2 cellular contexts compared by ENCODE assay signal in the genomic region with DNA sequence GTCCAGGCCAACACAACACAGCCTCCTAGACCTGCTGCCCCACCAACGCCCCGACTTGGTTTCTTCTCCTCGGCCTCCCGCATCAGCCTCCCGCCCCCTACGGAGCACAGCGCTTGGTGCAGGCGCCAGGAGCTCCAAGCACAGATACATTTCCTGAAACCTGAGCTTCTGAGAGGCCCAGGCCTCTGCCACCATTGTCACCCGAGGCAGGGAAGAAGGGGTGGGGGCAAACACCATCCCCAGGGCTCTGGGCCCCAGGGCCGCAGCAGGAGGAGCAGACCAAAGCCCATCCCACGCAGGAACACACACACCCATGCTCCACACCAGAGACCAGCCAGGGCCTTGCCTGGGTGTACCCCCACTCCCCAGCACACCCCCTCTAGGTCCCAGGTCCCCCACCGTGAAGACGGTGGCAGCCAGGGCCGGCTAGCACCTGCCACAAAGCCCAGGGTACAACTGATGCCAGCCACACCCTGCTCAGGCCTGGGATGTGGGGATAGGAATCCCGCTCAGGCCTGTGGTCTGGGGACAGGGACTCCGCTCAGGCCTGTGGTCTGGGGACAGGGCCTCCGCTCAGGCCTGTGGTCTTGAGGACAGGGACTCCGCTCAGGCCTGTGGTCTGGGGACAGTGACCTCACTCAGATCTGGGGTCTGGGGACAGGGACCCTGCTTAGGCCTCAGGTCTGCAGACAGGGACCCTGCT.
TF ChIP-seq lines count a peak whose summit lies in the region.

No MANE protein-coding gene starts in this region.

TF ChIP-seq in IMR-90, 13 proteins besides CTCF, POLR2A, EP300 and RAD21:
- TF ChIP-seq FOS (IDR thresholded peaks at IDR 0.05; ENCODE audit: low read depth, low read length), result no peak
- no peak for TF ChIP-seq BHLHE40 (IDR thresholded peaks at IDR 0.05; ENCODE audit: low read depth, low read length)
- no peak for TF ChIP-seq CEBPB (IDR thresholded peaks at IDR 0.05; ENCODE audit: low read depth, low read length)
- TF ChIP-seq RFX5 (IDR thresholded peaks at IDR 0.05; ENCODE audit: low read depth, low read length), result no peak
- TF ChIP-seq USF2 (IDR thresholded peaks at IDR 0.05; ENCODE audit: low read depth, low read length), result no peak
- TF ChIP-seq MAFK (IDR thresholded peaks at IDR 0.05; ENCODE audit: low read depth, low read length), result no peak
- TF ChIP-seq MAZ (IDR thresholded peaks at IDR 0.05; ENCODE audit: borderline replicate concordance, low read depth, low read length), result no peak

TF ChIP-seq in K562, 482 proteins besides CTCF, POLR2A, EP300 and RAD21:
- no peak for TF ChIP-seq EP400 (IDR thresholded peaks at IDR 0.05)
- no peak for TF ChIP-seq PHB (CRISPR knock-in tag; IDR thresholded peaks at IDR 0.05)
- TF ChIP-seq, protein P1, sequence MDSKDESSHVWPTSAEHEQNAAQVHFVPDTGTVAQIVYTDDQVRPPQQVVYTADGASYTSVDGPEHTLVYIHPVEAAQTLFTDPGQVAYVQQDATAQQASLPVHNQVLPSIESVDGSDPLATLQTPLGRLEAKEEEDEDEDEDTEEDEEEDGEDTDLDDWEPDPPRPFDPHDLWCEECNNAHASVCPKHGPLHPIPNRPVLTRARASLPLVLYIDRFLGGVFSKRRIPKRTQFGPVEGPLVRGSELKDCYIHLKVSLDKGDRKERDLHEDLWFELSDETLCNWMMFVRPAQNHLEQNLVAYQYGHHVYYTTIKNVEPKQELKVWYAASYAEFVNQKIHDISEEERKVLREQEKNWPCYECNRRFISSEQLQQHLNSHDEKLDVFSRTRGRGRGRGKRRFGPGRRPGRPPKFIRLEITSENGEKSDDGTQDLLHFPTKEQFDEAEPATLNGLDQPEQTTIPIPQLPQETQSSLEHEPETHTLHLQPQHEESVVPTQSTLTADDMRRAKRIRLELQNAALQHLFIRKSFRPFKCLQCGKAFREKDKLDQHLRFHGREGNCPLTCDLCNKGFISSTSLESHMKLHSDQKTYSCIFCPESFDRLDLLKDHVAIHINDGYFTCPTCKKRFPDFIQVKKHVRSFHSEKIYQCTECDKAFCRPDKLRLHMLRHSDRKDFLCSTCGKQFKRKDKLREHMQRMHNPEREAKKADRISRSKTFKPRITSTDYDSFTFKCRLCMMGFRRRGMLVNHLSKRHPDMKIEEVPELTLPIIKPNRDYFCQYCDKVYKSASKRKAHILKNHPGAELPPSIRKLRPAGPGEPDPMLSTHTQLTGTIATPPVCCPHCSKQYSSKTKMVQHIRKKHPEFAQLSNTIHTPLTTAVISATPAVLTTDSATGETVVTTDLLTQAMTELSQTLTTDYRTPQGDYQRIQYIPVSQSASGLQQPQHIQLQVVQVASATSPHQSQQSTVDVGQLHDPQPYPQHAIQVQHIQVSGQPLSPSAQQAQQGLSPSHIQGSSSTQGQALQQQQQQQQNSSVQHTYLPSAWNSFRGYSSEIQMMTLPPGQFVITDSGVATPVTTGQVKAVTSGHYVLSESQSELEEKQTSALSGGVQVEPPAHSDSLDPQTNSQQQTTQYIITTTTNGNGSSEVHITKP (IDR thresholded peaks at IDR 0.05; ENCODE audit: partially characterized antibody), result peak; percentile 63
- no peak for TF ChIP-seq ZEB2 (IDR thresholded peaks at IDR 0.05)
- no peak for TF ChIP-seq ZNF436 (CRISPR knock-in tag; IDR thresholded peaks at IDR 0.05)
- TF ChIP-seq, protein P2, sequence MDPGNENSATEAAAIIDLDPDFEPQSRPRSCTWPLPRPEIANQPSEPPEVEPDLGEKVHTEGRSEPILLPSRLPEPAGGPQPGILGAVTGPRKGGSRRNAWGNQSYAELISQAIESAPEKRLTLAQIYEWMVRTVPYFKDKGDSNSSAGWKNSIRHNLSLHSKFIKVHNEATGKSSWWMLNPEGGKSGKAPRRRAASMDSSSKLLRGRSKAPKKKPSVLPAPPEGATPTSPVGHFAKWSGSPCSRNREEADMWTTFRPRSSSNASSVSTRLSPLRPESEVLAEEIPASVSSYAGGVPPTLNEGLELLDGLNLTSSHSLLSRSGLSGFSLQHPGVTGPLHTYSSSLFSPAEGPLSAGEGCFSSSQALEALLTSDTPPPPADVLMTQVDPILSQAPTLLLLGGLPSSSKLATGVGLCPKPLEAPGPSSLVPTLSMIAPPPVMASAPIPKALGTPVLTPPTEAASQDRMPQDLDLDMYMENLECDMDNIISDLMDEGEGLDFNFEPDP (CRISPR knock-in tag; IDR thresholded peaks at IDR 0.05), result no peak
- TF ChIP-seq ZNF561 (CRISPR knock-in tag; conservative IDR thresholded peaks at IDR 0.05), result no peak
- no peak for TF ChIP-seq SFPQ (IDR thresholded peaks at IDR 0.05; ENCODE audit: low read depth, low read length)
- TF ChIP-seq KLF10 (CRISPR knock-in tag; IDR thresholded peaks at IDR 0.05), result no peak
- TF ChIP-seq TBP (optimal IDR thresholded peaks at IDR 0.05; ENCODE audit: low read depth, low read length), result no peak
- no peak for TF ChIP-seq ZNF354B (CRISPR knock-in tag; IDR thresholded peaks at IDR 0.05)
- TF ChIP-seq IRF2 (CRISPR knock-in tag; IDR thresholded peaks at IDR 0.05), result no peak
- TF ChIP-seq SREBF1 (IDR thresholded peaks at IDR 0.05; ENCODE audit: borderline replicate concordance, low read depth, low read length), result no peak
- TF ChIP-seq ZNF695 (CRISPR knock-in tag; IDR thresholded peaks at IDR 0.05), result no peak
- TF ChIP-seq RBFOX2 (IDR thresholded peaks at IDR 0.05; ENCODE audit: low read depth, low read length), result 0 out of 2 replicates have a peak, but pooled peaks have one; percentile 15
- no peak for TF ChIP-seq MECOM (CRISPR knock-in tag; IDR thresholded peaks at IDR 0.05)
- no peak for TF ChIP-seq ETS2 (tag; IDR thresholded peaks at IDR 0.05; ENCODE audit: borderline replicate concordance, poor library complexity, severe bottlenecking)
- no peak for TF ChIP-seq SIX5 (IDR thresholded peaks at IDR 0.05; ENCODE audit: borderline replicate concordance in 1 of 2, insufficient read depth in 1 of 2, low read depth in 1 of 2, low read length in 2 of 2)
- no peak for TF ChIP-seq NR3C1 (CRISPR knock-in tag; IDR thresholded peaks at IDR 0.05)
- no peak for TF ChIP-seq ZNF668 (CRISPR knock-in tag; IDR thresholded peaks at IDR 0.05)
- TF ChIP-seq, protein P3, sequence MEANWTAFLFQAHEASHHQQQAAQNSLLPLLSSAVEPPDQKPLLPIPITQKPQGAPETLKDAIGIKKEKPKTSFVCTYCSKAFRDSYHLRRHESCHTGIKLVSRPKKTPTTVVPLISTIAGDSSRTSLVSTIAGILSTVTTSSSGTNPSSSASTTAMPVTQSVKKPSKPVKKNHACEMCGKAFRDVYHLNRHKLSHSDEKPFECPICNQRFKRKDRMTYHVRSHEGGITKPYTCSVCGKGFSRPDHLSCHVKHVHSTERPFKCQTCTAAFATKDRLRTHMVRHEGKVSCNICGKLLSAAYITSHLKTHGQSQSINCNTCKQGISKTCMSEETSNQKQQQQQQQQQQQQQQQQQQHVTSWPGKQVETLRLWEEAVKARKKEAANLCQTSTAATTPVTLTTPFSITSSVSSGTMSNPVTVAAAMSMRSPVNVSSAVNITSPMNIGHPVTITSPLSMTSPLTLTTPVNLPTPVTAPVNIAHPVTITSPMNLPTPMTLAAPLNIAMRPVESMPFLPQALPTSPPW (CRISPR knock-in tag; IDR thresholded peaks at IDR 0.05), result no peak
- TF ChIP-seq, protein P4, sequence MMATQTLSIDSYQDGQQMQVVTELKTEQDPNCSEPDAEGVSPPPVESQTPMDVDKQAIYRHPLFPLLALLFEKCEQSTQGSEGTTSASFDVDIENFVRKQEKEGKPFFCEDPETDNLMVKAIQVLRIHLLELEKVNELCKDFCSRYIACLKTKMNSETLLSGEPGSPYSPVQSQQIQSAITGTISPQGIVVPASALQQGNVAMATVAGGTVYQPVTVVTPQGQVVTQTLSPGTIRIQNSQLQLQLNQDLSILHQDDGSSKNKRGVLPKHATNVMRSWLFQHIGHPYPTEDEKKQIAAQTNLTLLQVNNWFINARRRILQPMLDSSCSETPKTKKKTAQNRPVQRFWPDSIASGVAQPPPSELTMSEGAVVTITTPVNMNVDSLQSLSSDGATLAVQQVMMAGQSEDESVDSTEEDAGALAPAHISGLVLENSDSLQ (IDR thresholded peaks at IDR 0.05), result no peak
- no peak for TF ChIP-seq STAT5A (IDR thresholded peaks at IDR 0.05; ENCODE audit: borderline replicate concordance, low read length)
- no peak for TF ChIP-seq MBD2 (IDR thresholded peaks at IDR 0.05; ENCODE audit: borderline replicate concordance, low read depth)
- TF ChIP-seq, protein P5, sequence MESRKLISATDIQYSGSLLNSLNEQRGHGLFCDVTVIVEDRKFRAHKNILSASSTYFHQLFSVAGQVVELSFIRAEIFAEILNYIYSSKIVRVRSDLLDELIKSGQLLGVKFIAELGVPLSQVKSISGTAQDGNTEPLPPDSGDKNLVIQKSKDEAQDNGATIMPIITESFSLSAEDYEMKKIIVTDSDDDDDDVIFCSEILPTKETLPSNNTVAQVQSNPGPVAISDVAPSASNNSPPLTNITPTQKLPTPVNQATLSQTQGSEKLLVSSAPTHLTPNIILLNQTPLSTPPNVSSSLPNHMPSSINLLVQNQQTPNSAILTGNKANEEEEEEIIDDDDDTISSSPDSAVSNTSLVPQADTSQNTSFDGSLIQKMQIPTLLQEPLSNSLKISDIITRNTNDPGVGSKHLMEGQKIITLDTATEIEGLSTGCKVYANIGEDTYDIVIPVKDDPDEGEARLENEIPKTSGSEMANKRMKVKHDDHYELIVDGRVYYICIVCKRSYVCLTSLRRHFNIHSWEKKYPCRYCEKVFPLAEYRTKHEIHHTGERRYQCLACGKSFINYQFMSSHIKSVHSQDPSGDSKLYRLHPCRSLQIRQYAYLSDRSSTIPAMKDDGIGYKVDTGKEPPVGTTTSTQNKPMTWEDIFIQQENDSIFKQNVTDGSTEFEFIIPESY (CRISPR knock-in tag; IDR thresholded peaks at IDR 0.05), result peak; percentile 75
